14 cellular contexts compared by ENCODE assay signal in genomic region chr7:95715274-95715673, GRCh38. TPM values are rescaled to one million over a fixed set of nuclear protein-coding genes. Genes with fewer than 3 reads are reported as not detected.
DNase-seq lines count a peak whose midpoint lies in the region; ATAC-seq, FAIRE-seq and TF ChIP-seq lines count a peak whose summit lies in the region.
"Had no signal": no experiment of that assay in that cellular context is flagged by ENCODE, and none has a peak within 500 bp of the region (broad histone marks: within the 10 kb centered on the region; RNA-seq: fewer than 3 reads in every experiment).

No MANE protein-coding gene starts in this region.

- peaks cover 4% of the 10 kb centered on the region; the same call in 1 of the 2 replicates for H3K4me1 ChIP-seq in GM23338 (ENCODE audit: insufficient read depth)
- H3K4me1 ChIP-seq: breast epithelium, parathyroid adenoma had no signal

- DNase-seq in naive B cell, result peak; percentile 26
- DNase-seq in H54 (ENCODE audit: insufficient read length, low spot score), result no peak
- DNase-seq in NCI-H345 (lab: John Stamatoyannopoulos, UW), result no peak
- no peak for DNase-seq in GM23338 (ENCODE audit: low spot score)
- DNase-seq: Right ventricle myocardium superior; stimulated activated naive CD4-positive, alpha-beta T cell treated with Interleukin-2 at 50 U/mL for 16 hours; WERI-Rb-1 had no signal

- H3K4me2 ChIP-seq in GM23338, result no peak overlapping the region

- no peak overlapping the region for H2AFZ ChIP-seq in GM23338
- H2AFZ ChIP-seq: parathyroid adenoma had no signal

- no peaks in the 10 kb centered on the region for H3K79me2 ChIP-seq in GM23338 (replicated peaks; ENCODE audit: insufficient read depth)
- H3K79me2 ChIP-seq: parathyroid adenoma had no signal

- H3K27me3 Mint-ChIP-seq in naive B cell (peaks cover 8 to 20% (median 12%) of the 10 kb centered on the region in 3 donors), GM23338 (ENCODE audit: insufficient read depth, low read depth, poor library complexity) (no peaks in the 10 kb centered on the region)

- H3K27ac Mint-ChIP-seq in naive B cell, result peak overlapping the region in 3 of 6 donors; percentile 17 to 62 (median 53)
- no peak overlapping the region for H3K27ac Mint-ChIP-seq in GM23338

- H3K9me2 ChIP-seq in GM23338 (ENCODE audit: insufficient read depth), result no peaks in the 10 kb centered on the region

- no peaks in the 10 kb centered on the region for H3F3A ChIP-seq in GM23338 (replicated peaks; ENCODE audit: low read depth)

- TF ChIP-seq POLR2A in H54 (IDR thresholded peaks at IDR 0.05; ENCODE audit: low read depth, low read length), result no peak

- no peak for TF ChIP-seq CTCF in GM23338 (conservative IDR thresholded peaks at IDR 0.05; ENCODE audit: low read depth in 2 of 2)

- H3K27ac ChIP-seq in GM23338 (ENCODE audit: low read depth), result no peak overlapping the region
- H3K27ac ChIP-seq: breast epithelium, parathyroid adenoma, WERI-Rb-1 had no signal

- peak; percentile 89 for ATAC-seq in GM19043 (IDR thresholded peaks at IDR 0.05; ENCODE audit: low read depth, unreplicated experiment)
- peak; percentile 91 for ATAC-seq in GM21786 (IDR thresholded peaks at IDR 0.05; ENCODE audit: unreplicated experiment)
- ATAC-seq in HG03175 (IDR thresholded peaks at IDR 0.05; ENCODE audit: unreplicated experiment), result peak; percentile 93
- ATAC-seq in naive B cell (ENCODE audit: low read depth in 2 of 2), result peak; percentile 97 to 98
- ATAC-seq in GM23338, result no peak
- ATAC-seq: esophagus mucosa had no signal

- H4K20me1 ChIP-seq in GM23338 (replicated peaks; ENCODE audit: insufficient read depth), result no peaks in the 10 kb centered on the region

- H3K4me3 Mint-ChIP-seq in naive B cell, result no peak overlapping the region
- no peak overlapping the region for H3K4me3 Mint-ChIP-seq in GM23338

- H3K9me3 Mint-ChIP-seq in naive B cell (peaks cover 2 to 14% (median 6%) of the 10 kb centered on the region in 7 donors), GM23338 (peaks cover 3% of the 10 kb centered on the region; the same call in 1 of the 3 replicates)

- H3K36me3 ChIP-seq in GM23338 (ENCODE audit: insufficient read depth), result no peaks in the 10 kb centered on the region
- H3K36me3 ChIP-seq: breast epithelium, WERI-Rb-1 had no signal

- H3K4me1 Mint-ChIP-seq in naive B cell (peaks cover 12 to 28% (median 23%) of the 10 kb centered on the region in 3 donors), GM23338 (no peaks in the 10 kb centered on the region)

- H3K36me3 Mint-ChIP-seq in naive B cell (peaks cover 5 to 13% of the 10 kb centered on the region in 2 donors), GM23338 (ENCODE audit: low read depth) (no peaks in the 10 kb centered on the region)

- H3K4me3 ChIP-seq in GM23338, result no peak overlapping the region
- H3K4me3 ChIP-seq: breast epithelium had no signal

- no peaks in the 10 kb centered on the region for H3K27me3 ChIP-seq in GM23338 (ENCODE audit: insufficient read depth)

- FAIRE-seq in H54 (lab: Jason Lieb, UNC), result no peak

TF ChIP-seq in GM23338, 12 proteins besides CTCF, POLR2A, EP300 and RAD21 (continues in another document):
- no peak for TF ChIP-seq ETS1 (IDR thresholded peaks at IDR 0.05)
- TF ChIP-seq EZH2phosphoT487 (IDR thresholded peaks at IDR 0.05; ENCODE audit: unreplicated experiment), result no peak
- TF ChIP-seq STAT1 (IDR thresholded peaks at IDR 0.05; ENCODE audit: unreplicated experiment), result no peak
- TF ChIP-seq JUNB (IDR thresholded peaks at IDR 0.05; ENCODE audit: unreplicated experiment), result no peak
- no peak for TF ChIP-seq POLR2AphosphoS5 (IDR thresholded peaks at IDR 0.05; ENCODE audit: low read depth)
- no peak for TF ChIP-seq CREB1 (CRISPR knock-in tag; IDR thresholded peaks at IDR 0.05; ENCODE audit: low read depth)
- no peak for TF ChIP-seq ZNF114 (CRISPR knock-in tag; IDR thresholded peaks at IDR 0.05)
- TF ChIP-seq EZH2 (IDR thresholded peaks at IDR 0.05; ENCODE audit: low read depth, unreplicated experiment), result no peak
- no peak for TF ChIP-seq ZNF331 (CRISPR knock-in tag; IDR thresholded peaks at IDR 0.05; ENCODE audit: low read depth)
- no peak for TF ChIP-seq ZNF462 (CRISPR knock-in tag; IDR thresholded peaks at IDR 0.05)

RNA-seq across cellular contexts. Expression of gene DYNC1I1, which starts 57.1 kb away (rescaled TPM):
- polyA plus RNA-seq in naive B cell (ENCODE audit: low read depth in 6 of 6) (not detected), GM23338 (2016; fragmentation: Nextera tagmentation; extraction: Ambion mirVana) (1.4 and 1.9 TPM in 2 replicates)
- 0.82 and 4.1 TPM in 2 replicates for total RNA-seq in GM23338 (2014; rRNA removed; shearing (Covaris generic))
- total RNA-seq: NCI-H460 had no signal
